1 cellular context compared by ENCODE assay signal in genomic region chr16:53099318-53100130, GRCh38.
TF ChIP-seq lines count a peak whose summit lies in the region.

No MANE protein-coding gene starts in this region.

TF ChIP-seq in Ishikawa, 13 proteins besides CTCF, POLR2A, EP300 and RAD21 (continued from another document):
- TF ChIP-seq ZBTB7A (IDR thresholded peaks at IDR 0.05; ENCODE audit: low read depth) (peak; percentile 80; the same call in 1 of the 2 replicates), TAF1 (IDR thresholded peaks at IDR 0.05; ENCODE audit: low read depth) (0 out of 2 replicates have a peak, but pooled peaks have one; percentile 35)
